26 cellular contexts compared by ENCODE assay signal in genomic region chr9:37806271-37806670, GRCh38. TPM values are rescaled to one million over a fixed set of nuclear protein-coding genes. Genes with fewer than 3 reads are reported as not detected.
DNase-seq lines count a peak whose midpoint lies in the region; TF ChIP-seq lines count a peak whose summit lies in the region.
"Had no signal": no experiment of that assay in that cellular context is flagged by ENCODE, and none has a peak within 500 bp of the region (broad histone marks: within the 10 kb centered on the region; RNA-seq: fewer than 3 reads in every experiment).

No MANE protein-coding gene starts in this region.

- TF ChIP-seq CTCF in BE2C (IDR thresholded peaks at IDR 0.05; ENCODE audit: low read depth, low read length): no peak
- peak; percentile 8; the same call in 1 of the 2 replicates for TF ChIP-seq CTCF in WERI-Rb-1 (IDR thresholded peaks at IDR 0.05; ENCODE audit: low read depth, low read length)
- TF ChIP-seq CTCF in neural crest cell (conservative IDR thresholded peaks at IDR 0.05): no peak
- TF ChIP-seq CTCF in CD14-positive monocyte (IDR thresholded peaks at IDR 0.05): no peak

- no peaks in the 10 kb centered on the region for H3K27me3 Mint-ChIP-seq in neural crest cell (ENCODE audit: low read depth)
- H3K27me3 Mint-ChIP-seq in CD14-positive monocyte (ENCODE audit: low read depth in 3 of 3): no peaks in the 10 kb centered on the region
- H3K27me3 Mint-ChIP-seq: activated CD8-positive, alpha-beta T cell treated with anti-CD3 and anti-CD28 coated beads for 36 hours; stimulated activated memory B cell treated with anti-CD40 and anti-IgM and Interleukin-4, amounts not matched to agents 10 μg/mL and 1 μg/mL and 100 μg/mL, for 72 hours had no signal

- H3K27ac ChIP-seq in WERI-Rb-1: no peak overlapping the region
- H3K27ac ChIP-seq: left lung, PC-9 had no signal

- no peak overlapping the region for H3K27ac Mint-ChIP-seq in neural crest cell (ENCODE audit: unreplicated experiment)
- peak overlapping the region in 2 of 7 donors; percentile 40 to 61 for H3K27ac Mint-ChIP-seq in CD14-positive monocyte
- H3K27ac Mint-ChIP-seq: activated CD8-positive, alpha-beta T cell treated with anti-CD3 and anti-CD28 coated beads for 36 hours; activated naive CD4-positive, alpha-beta T cell treated with anti-CD3 and anti-CD28 coated beads for 36 hours; CD8-positive, alpha-beta T cell; stimulated activated memory B cell treated with anti-CD40 and anti-IgM and Interleukin-4, amounts not matched to agents 10 μg/mL and 1 μg/mL and 100 μg/mL, for 72 hours had no signal

- H3K36me3 ChIP-seq in BE2C (peaks cover 5% of the 10 kb centered on the region), WERI-Rb-1 (peaks cover 17% of the 10 kb centered on the region)
- H3K36me3 ChIP-seq: left lung had no signal

- H3K27me3 ChIP-seq in BE2C (no peaks in the 10 kb centered on the region), WERI-Rb-1 (ENCODE audit: insufficient read depth, low read depth, severe bottlenecking) (no peaks in the 10 kb centered on the region)
- H3K27me3 ChIP-seq: left lung, MG63 had no signal

- H3K4me3 Mint-ChIP-seq in neural crest cell (peak overlapping the region; percentile 22), CD14-positive monocyte (no peak overlapping the region)
- H3K4me3 Mint-ChIP-seq: activated CD8-positive, alpha-beta T cell treated with anti-CD3 and anti-CD28 coated beads for 36 hours; activated naive CD4-positive, alpha-beta T cell treated with anti-CD3 and anti-CD28 coated beads for 36 hours; CD8-positive, alpha-beta T cell; stimulated activated memory B cell treated with anti-CD40 and anti-IgM and Interleukin-4, amounts not matched to agents 10 μg/mL and 1 μg/mL and 100 μg/mL, for 72 hours had no signal

- H3K9me3 ChIP-seq in BE2C (no peaks in the 10 kb centered on the region), WERI-Rb-1 (ENCODE audit: severe bottlenecking) (no peaks in the 10 kb centered on the region)
- H3K9me3 ChIP-seq: left lung, MG63 had no signal

- peak; percentile 19 for DNase-seq in BE2C
- DNase-seq in NCI-H1694 treated with DMSO at 0.1 percent for 48 hours (lab: John Stamatoyannopoulos, UW): peak; percentile 93
- peak; percentile 41 for DNase-seq in WERI-Rb-1
- DNase-seq in neural crest cell (ENCODE audit: low read depth, low spot score): no peak
- DNase-seq in activated T-cell treated with anti-CD3 and anti-CD28 coated beads for 4 hours: no peak
- no peak for DNase-seq in CD14-positive monocyte (ENCODE audit: low spot score)
- DNase-seq in occipital lobe (lab: John Stamatoyannopoulos, UW): no peak
- no peak for DNase-seq in NCI-H1092 (lab: John Stamatoyannopoulos, UW)
- DNase-seq: activated CD8-positive, alpha-beta memory T cell treated with anti-CD3 and anti-CD28 coated beads, Interleukin-2, amount 50 U/mL, for 48 hours; activated CD8-positive, alpha-beta T cell treated with anti-CD3 and anti-CD28 coated beads for 36 hours; activated naive CD4-positive, alpha-beta T cell treated with anti-CD3 and anti-CD28 coated beads for 36 hours; CD8-positive, alpha-beta T cell; central memory CD4-positive, alpha-beta T cell; cortex of kidney; effector memory CD4-positive, alpha-beta T cell; erythroblast; KG1; left lung; mesenchymal stem cell; MG63; NCI-H2081; NCI-H526 treated with DMSO at 0.1 percent for 48 hours; PC-9; Right ventricle myocardium superior; T-helper 2 cell had no signal

- intact Hi-C loops in CD14-positive monocyte (cut with micrococcal nuclease): loop anchor here (10.0 kb wide), 2 partner anchors 221 to 321 kb away; partner anchors contain the start of gene POLR1E (in 1 of the 2)

- H3K4me1 ChIP-seq in BE2C: no peaks in the 10 kb centered on the region

- H3K36me3 Mint-ChIP-seq in neural crest cell (ENCODE audit: low read depth): no peaks in the 10 kb centered on the region
- peaks cover 11 to 18% of the 10 kb centered on the region in 2 donors for H3K36me3 Mint-ChIP-seq in CD14-positive monocyte

- H3K9me3 Mint-ChIP-seq in neural crest cell: no peaks in the 10 kb centered on the region
- peaks cover 0 to 3% (median 0%) of the 10 kb centered on the region in 7 donors for H3K9me3 Mint-ChIP-seq in CD14-positive monocyte
- H3K9me3 Mint-ChIP-seq: activated CD8-positive, alpha-beta T cell treated with anti-CD3 and anti-CD28 coated beads for 36 hours; activated naive CD4-positive, alpha-beta T cell treated with anti-CD3 and anti-CD28 coated beads for 36 hours; CD8-positive, alpha-beta T cell; stimulated activated memory B cell treated with anti-CD40 and anti-IgM and Interleukin-4, amounts not matched to agents 10 μg/mL and 1 μg/mL and 100 μg/mL, for 72 hours had no signal

- H3K4me3 ChIP-seq in BE2C (ENCODE audit: low read depth, low read length) (no peak overlapping the region), WERI-Rb-1 (ENCODE audit: low read depth, low read length) (no peak overlapping the region)
- H3K4me3 ChIP-seq: left lung, MG63, PC-9 had no signal

- H3K4me1 Mint-ChIP-seq in neural crest cell: peaks cover 23% of the 10 kb centered on the region
- peaks cover 21% of the 10 kb centered on the region for H3K4me1 Mint-ChIP-seq in CD14-positive monocyte

RNA-seq across cellular contexts. Expression of gene DCAF10, which starts 5.7 kb away (rescaled TPM):
- 6.7 TPM for polyA plus RNA-seq in BE2C (2012; ENCODE audit: insufficient read depth, insufficient read length, low read depth)
- total RNA-seq in neural crest cell: 22.7 and 25.1 TPM in 2 replicates
- polyA plus RNA-seq in CD14-positive monocyte: 10 to 100 TPM; 14.7 to 17.2 TPM
- total RNA-seq in occipital lobe: 27.6 TPM

RNA-seq across cellular contexts. Expression of gene EXOSC3, which starts 21.4 kb away (rescaled TPM):
- polyA plus RNA-seq in BE2C (2012; ENCODE audit: insufficient read depth, insufficient read length, low read depth): 16.9 TPM
- total RNA-seq in neural crest cell (82.2 and 87.4 TPM in 2 replicates), occipital lobe (74.9 TPM)
- polyA plus RNA-seq in CD14-positive monocyte: 10 to 100 TPM; 19.6 to 25.2 TPM

RNA-seq across cellular contexts. Expression of gene TRMT10B, which starts 52.7 kb away (rescaled TPM):
- 3.5 TPM for polyA plus RNA-seq in BE2C (2012; ENCODE audit: insufficient read depth, insufficient read length, low read depth)
- 9.5 and 9.8 TPM in 2 replicates for total RNA-seq in neural crest cell
- 1 to 10 TPM; 5.2 to 9.4 TPM for polyA plus RNA-seq in CD14-positive monocyte
- total RNA-seq in occipital lobe: 4.8 TPM

Comparison
In these comparisons a context has a peak if more than half of its experiments do, and no peak if none do; other contexts are left out.
1. DNase-seq: peak in BE2C (single experiment), NCI-H1694 treated with DMSO at 0.1 percent for 48 hours (single experiment) and WERI-Rb-1 (single experiment); none in neural crest cell (single experiment), activated T-cell treated with anti-CD3 and anti-CD28 coated beads for 4 hours (single experiment), CD14-positive monocyte (single experiment), occipital lobe (single experiment) and NCI-H1092 (single experiment).